ENCODE assay signal across 34 cellular contexts in the genomic region with DNA sequence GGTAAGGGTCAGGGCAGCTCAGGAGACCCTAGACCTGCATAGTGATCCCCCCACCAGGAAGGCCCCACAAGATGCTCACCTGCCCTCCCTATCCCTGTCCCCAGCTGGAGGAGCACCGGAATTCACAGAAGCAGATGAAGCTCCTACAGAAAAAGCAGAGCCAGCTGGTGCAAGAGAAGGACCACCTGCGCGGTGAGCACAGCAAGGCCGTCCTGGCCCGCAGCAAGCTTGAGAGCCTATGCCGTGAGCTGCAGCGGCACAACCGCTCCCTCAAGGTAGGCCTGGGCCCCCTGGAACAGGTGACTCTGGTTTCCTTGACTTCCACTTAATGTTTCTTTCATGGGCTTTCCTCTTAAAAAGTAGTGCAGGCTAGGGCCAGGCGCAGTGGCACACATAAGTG. TPM values are rescaled to one million over a fixed set of nuclear protein-coding genes. Genes with fewer than 3 reads are reported as not detected.
"Had no signal": no experiment of that assay in that cellular context is flagged by ENCODE, and none has a peak within 500 bp of the region (broad histone marks: within the 10 kb centered on the region; RNA-seq: fewer than 3 reads in every experiment).

No MANE protein-coding gene starts in this region.

- H3K4me1 ChIP-seq: SJSA1 had no signal

- H3K27me3 ChIP-seq: ascending aorta, cardiac muscle cell, MG63, SJSA1 had no signal

- H3K27ac Mint-ChIP-seq: activated B cell treated with CpG ODN at 0.5 μM for 24 hours had no signal

- H3K4me2 ChIP-seq: SK-N-SH had no signal

- DNase-seq: activated B cell treated with CpG ODN at 0.5 μM for 24 hours; activated CD4-positive, alpha-beta T cell treated with anti-CD3 and anti-CD28 coated beads for 48 hours; activated CD4-positive, alpha-beta T cell treated with anti-CD3 and anti-CD28 coated beads, Interleukin-2, amount 50 U/mL, for 4 hours; activated CD4-positive, CD25-positive, alpha-beta regulatory T cell treated with anti-CD3 and anti-CD28 coated beads, Interleukin-2, amount 50 U/mL, for 72 hours; activated CD8-positive, alpha-beta T cell treated with anti-CD3 and anti-CD28 coated beads for 36 hours; activated effector memory CD4-positive, alpha-beta T cell treated with anti-CD3 and anti-CD28 coated beads, Interleukin-2, amount 50 U/mL, for 16 hours; activated naive CD4-positive, alpha-beta T cell; activated naive CD4-positive, alpha-beta T cell treated with anti-CD3 and anti-CD28 coated beads, Interleukin-2, amount 50 U/mL, for 16 hours; activated naive CD8-positive, alpha-beta T cell treated with anti-CD3 and anti-CD28 coated beads for 36 hours; activated T-cell treated with anti-CD3 and anti-CD28 coated beads, Interleukin-2, amount 50 U/mL, for 1 hour; amniotic stem cell; MG63; NCI-H1048; NCI-H1105 treated with DMSO at 0.1 percent for 48 hours; NCI-H1436; NCI-H1694; NCI-H1930; NCI-H2081 treated with DMSO at 0.1 percent for 48 hours; NCI-H226; NCI-H446 treated with DMSO at 0.1 percent for 48 hours; NCI-H524; SHP77 treated with DMSO at 0.1 percent for 48 hours; SK-N-SH had no signal

- ATAC-seq: activated CD8-positive, alpha-beta T cell treated with anti-CD3 and anti-CD28 coated beads for 36 hours; Panc1 had no signal

- H3K4me3 Mint-ChIP-seq: activated B cell treated with CpG ODN at 0.5 μM for 24 hours; activated CD8-positive, alpha-beta T cell treated with anti-CD3 and anti-CD28 coated beads for 36 hours; activated naive CD8-positive, alpha-beta T cell treated with anti-CD3 and anti-CD28 coated beads for 36 hours; activated T-helper 1 cell treated with anti-CD3 and anti-CD28 coated beads, Interleukin-12 subunit alpha, Interleukin-12 subunit beta, Interleukin-2, Interleukin-4 antibody, amounts not matched to agents 30 ng/mL and 10 ng/mL and 1 ng/mL, durations not matched to agents 14 hours and 24 hours and 36 hours; central memory CD8-positive, alpha-beta T cell; T-helper 1 cell treated with Interleukin-12 subunit alpha and Interleukin-12 subunit beta and Interleukin-4 antibody, amounts not matched to agents 30 μg/mL and 1 μg/mL, for 36 hours; T-helper 2 cell treated with Interferon-gamma antibody and Interleukin-4, amounts not matched to agents 5 μg/mL and 100 μg/mL, for 36 hours had no signal

- H3K4me3 ChIP-seq: ascending aorta, cardiac muscle cell, MG63, SJSA1 had no signal

- H3K9me3 Mint-ChIP-seq: activated B cell treated with CpG ODN at 0.5 μM for 24 hours; activated CD8-positive, alpha-beta T cell treated with anti-CD3 and anti-CD28 coated beads for 36 hours; activated naive CD8-positive, alpha-beta T cell treated with anti-CD3 and anti-CD28 coated beads for 36 hours; activated T-helper 1 cell treated with anti-CD3 and anti-CD28 coated beads, Interleukin-12 subunit alpha, Interleukin-12 subunit beta, Interleukin-2, Interleukin-4 antibody, amounts not matched to agents 30 ng/mL and 10 ng/mL and 1 ng/mL, durations not matched to agents 14 hours and 24 hours and 36 hours; central memory CD8-positive, alpha-beta T cell; T-helper 1 cell treated with Interleukin-12 subunit alpha and Interleukin-12 subunit beta and Interleukin-4 antibody, amounts not matched to agents 30 μg/mL and 1 μg/mL, for 36 hours; T-helper 2 cell treated with Interferon-gamma antibody and Interleukin-4, amounts not matched to agents 5 μg/mL and 100 μg/mL, for 36 hours had no signal

- H3K9me3 ChIP-seq: ascending aorta, MG63, SJSA1, SK-N-SH had no signal

- H3K9ac ChIP-seq: SK-N-SH had no signal

- H3K27ac ChIP-seq: ascending aorta, cardiac muscle cell, SJSA1, VCaP had no signal

RNA-seq across cellular contexts. Expression of gene IQCC, which starts 17.6 kb away (rescaled TPM):
- total RNA-seq: ascending aorta had no signal

RNA-seq across cellular contexts. Expression of gene DCDC2B, which starts 21.0 kb away (rescaled TPM):
- total RNA-seq: activated B cell treated with CpG ODN at 0.5 μM for 24 hours; activated CD8-positive, alpha-beta T cell treated with anti-CD3 and anti-CD28 coated beads for 36 hours; activated naive CD8-positive, alpha-beta T cell treated with anti-CD3 and anti-CD28 coated beads for 36 hours; activated T-helper 1 cell treated with anti-CD3 and anti-CD28 coated beads, Interleukin-12 subunit alpha, Interleukin-12 subunit beta, Interleukin-2, Interleukin-4 antibody, amounts not matched to agents 30 ng/mL and 10 ng/mL and 1 ng/mL, durations not matched to agents 14 hours and 24 hours and 36 hours; ascending aorta; cardiac muscle cell; chondrocyte; RPMI7951; SJSA1 had no signal
- polyA plus RNA-seq: SK-N-SH had no signal
